ENCODE assay signal across 17 cellular contexts in genomic region chr15:67100124-67100791, GRCh38. TPM values are rescaled to one million over a fixed set of nuclear protein-coding genes. Genes with fewer than 3 reads are reported as not detected.
DNase-seq lines count a peak whose midpoint lies in the region; ATAC-seq and TF ChIP-seq lines count a peak whose summit lies in the region.
"Had no signal": no experiment of that assay in that cellular context is flagged by ENCODE, and none has a peak within 500 bp of the region (broad histone marks: within the 10 kb centered on the region; RNA-seq: fewer than 3 reads in every experiment).

No MANE protein-coding gene starts in this region.

- H2AFZ ChIP-seq in osteoblast (ENCODE audit: low read length) = no peak overlapping the region

- no peak for TF ChIP-seq CTCF in osteoblast (IDR thresholded peaks at IDR 0.05; ENCODE audit: extremely low read depth, low read depth, low read length)

- H3K4me1 ChIP-seq in osteoblast (ENCODE audit: insufficient read depth, low read length) = peaks cover 88% of the 10 kb centered on the region

- H3K79me2 ChIP-seq in osteoblast (ENCODE audit: insufficient read depth, low read length) = peaks cover 96% of the 10 kb centered on the region

- no peaks in the 10 kb centered on the region for H3K9me3 ChIP-seq in osteoblast (ENCODE audit: low read depth, low read length)

- H3K36me3 ChIP-seq in osteoblast (ENCODE audit: insufficient read depth, low read length) = peaks cover 68% of the 10 kb centered on the region

- CTCF ChIA-PET in activated CD4-positive, alpha-beta T cell treated with anti-CD3 and anti-CD28 coated beads, Interleukin-2, amount 10 ng/mL, durations not matched to agents 7 days and 5 days (lab: Charles Lee) = interaction anchor here (1.1 to 2.0 kb wide), 3 partner anchors 10 to 28 kb away, joined by 3 to 8 read pairs (median 7); no protein-coding TSS in a partner anchor

- DNase-seq in activated CD4-positive, alpha-beta T cell treated with anti-CD3 and anti-CD28 coated beads, Interleukin-2, amount 10 ng/mL, durations not matched to agents 7 days and 5 days = no peak
- DNase-seq in activated CD4-positive, alpha-beta T cell treated with anti-CD3 and anti-CD28 coated beads for 48 hours = no peak
- DNase-seq in LHCN-M2 (ENCODE audit: low read depth) (peak; percentile 41), osteoblast (ENCODE audit: insufficient read length, low spot score, missing footprints) (no peak), NCI-H2081 treated with DMSO at 0.1 percent for 48 hours (lab: John Stamatoyannopoulos, UW) (no peak)
- DNase-seq: ACHN; activated CD4-positive, alpha-beta T cell treated with anti-CD3 and anti-CD28 coated beads, Interleukin-2, amount 50 U/mL, for 4 hours; caudate nucleus; GOT3; head of caudate nucleus; kidney; NCI-H1105 treated with DMSO at 0.1 percent for 48 hours; NCI-H446; nucleus accumbens had no signal

- H3K27me3 ChIP-seq in osteoblast (ENCODE audit: insufficient read depth, low read length) = no peaks in the 10 kb centered on the region

- H3K4me3 Mint-ChIP-seq in activated CD4-positive, alpha-beta T cell treated with anti-CD3 and anti-CD28 coated beads, Interleukin-2, amount 10 ng/mL, durations not matched to agents 7 days and 5 days = peak overlapping the region; percentile 76
- H3K4me3 Mint-ChIP-seq in activated naive CD8-positive, alpha-beta T cell = no peak overlapping the region

- no peak overlapping the region for H3K4me2 ChIP-seq in osteoblast (ENCODE audit: insufficient read depth, low read length)

- H3K27me3 Mint-ChIP-seq in activated CD4-positive, alpha-beta T cell treated with anti-CD3 and anti-CD28 coated beads, Interleukin-2, amount 10 ng/mL, durations not matched to agents 7 days and 5 days = no peaks in the 10 kb centered on the region
- no peaks in the 10 kb centered on the region for H3K27me3 Mint-ChIP-seq in activated naive CD8-positive, alpha-beta T cell

- H3K36me3 Mint-ChIP-seq in activated CD4-positive, alpha-beta T cell treated with anti-CD3 and anti-CD28 coated beads, Interleukin-2, amount 10 ng/mL, durations not matched to agents 7 days and 5 days (ENCODE audit: low read depth) = peaks cover 53% of the 10 kb centered on the region
- peaks cover 3% of the 10 kb centered on the region for H3K36me3 Mint-ChIP-seq in activated naive CD8-positive, alpha-beta T cell

- no peak overlapping the region for H3K4me3 ChIP-seq in osteoblast (ENCODE audit: insufficient read depth, low read length)

- POLR2A ChIA-PET in activated CD4-positive, alpha-beta T cell treated with anti-CD3 and anti-CD28 coated beads, Interleukin-2, amount 10 ng/mL, durations not matched to agents 7 days and 5 days (lab: Charles Lee) = no interaction called here

- peak overlapping the region; percentile 99 for H3K27ac ChIP-seq in osteoblast (ENCODE audit: low read depth, low read length)

- H4K20me1 ChIP-seq in osteoblast (ENCODE audit: insufficient read depth, low read length) = peaks cover 11% of the 10 kb centered on the region

- ATAC-seq in HG02623 (IDR thresholded peaks at IDR 0.05; ENCODE audit: unreplicated experiment) (no peak), HG03469 (IDR thresholded peaks at IDR 0.05; ENCODE audit: unreplicated experiment) (no peak)

- H3K9me3 Mint-ChIP-seq in activated CD4-positive, alpha-beta T cell treated with anti-CD3 and anti-CD28 coated beads, Interleukin-2, amount 10 ng/mL, durations not matched to agents 7 days and 5 days = no peaks in the 10 kb centered on the region
- no peaks in the 10 kb centered on the region for H3K9me3 Mint-ChIP-seq in activated naive CD8-positive, alpha-beta T cell (ENCODE audit: low read depth)

- peak overlapping the region; percentile 68 for H3K27ac Mint-ChIP-seq in activated CD4-positive, alpha-beta T cell treated with anti-CD3 and anti-CD28 coated beads, Interleukin-2, amount 10 ng/mL, durations not matched to agents 7 days and 5 days
- H3K27ac Mint-ChIP-seq in activated naive CD8-positive, alpha-beta T cell = peak overlapping the region; percentile 84

- peaks cover 44% of the 10 kb centered on the region for H3K4me1 Mint-ChIP-seq in activated CD4-positive, alpha-beta T cell treated with anti-CD3 and anti-CD28 coated beads, Interleukin-2, amount 10 ng/mL, durations not matched to agents 7 days and 5 days
- peaks cover 42% of the 10 kb centered on the region for H3K4me1 Mint-ChIP-seq in activated naive CD8-positive, alpha-beta T cell (ENCODE audit: low read depth)

RNA-seq across cellular contexts. Expression of gene SMAD3, which starts 34.9 kb away (rescaled TPM):
- total RNA-seq in activated CD4-positive, alpha-beta T cell treated with anti-CD3 and anti-CD28 coated beads, Interleukin-2, amount 10 ng/mL, durations not matched to agents 7 days and 5 days = 10 to 100 TPM; 81.6 to 83.9 TPM
- total RNA-seq in LHCN-M2 (2014; rRNA removed) = 18.2 and 35.4 TPM in 2 replicates
- polyA plus RNA-seq in LHCN-M2 (2012) = 43.2 TPM
- total RNA-seq in osteoblast = 41.8 and 60.1 TPM in 2 replicates
